10 cellular contexts compared by ENCODE assay signal in genomic region chr9:27377147-27377807, GRCh38.
A peak's percentile ranks its signal among the peaks of the same experiment; 100 is the strongest.
DNase-seq lines count a peak whose midpoint lies in the region; ATAC-seq and TF ChIP-seq lines count a peak whose summit lies in the region.
"Had no signal": no experiment of that assay in that cellular context is flagged by ENCODE, and none has a peak within 500 bp of the region (broad histone marks: within the 10 kb centered on the region; RNA-seq: fewer than 3 reads in every experiment).

No MANE protein-coding gene starts in this region.

- 0 out of 2 replicates have a peak, but pooled peaks have one; percentile 12 for TF ChIP-seq POLR2A in Raji (IDR thresholded peaks at IDR 0.05; ENCODE audit: insufficient read depth, low read depth, low read length)

- peak overlapping the region; percentile 56 for H3K27ac Mint-ChIP-seq in stimulated activated naive B cell treated with anti-CD40 and anti-IgM and Interleukin-4, amounts not matched to agents 10 μg/mL and 1 μg/mL and 100 μg/mL, for 72 hours
- H3K27ac Mint-ChIP-seq: T-helper 2 cell treated with Interferon-gamma antibody and Interleukin-4, amounts not matched to agents 5 μg/mL and 100 μg/mL, for 36 hours had no signal

- no peaks in the 10 kb centered on the region for H3K27me3 Mint-ChIP-seq in stimulated activated naive B cell treated with anti-CD40 and anti-IgM and Interleukin-4, amounts not matched to agents 10 μg/mL and 1 μg/mL and 100 μg/mL, for 72 hours
- H3K27me3 Mint-ChIP-seq: brain had no signal

- DNase-seq in NCI-H510A treated with DMSO at 0.1 percent for 48 hours (lab: John Stamatoyannopoulos, UW) (peak; percentile 2), NCI-H510A (lab: John Stamatoyannopoulos, UW) (no peak), putamen (ENCODE audit: low spot score) (no peak), HuH-7 (ENCODE audit: low spot score) (no peak), epidermal melanocyte (ENCODE audit: insufficient read length, low spot score) (no peak)
- DNase-seq in stimulated activated naive B cell treated with anti-CD40 and anti-IgM and Interleukin-4, amounts not matched to agents 10 μg/mL and 1 μg/mL and 100 μg/mL, for 72 hours, result no peak

- H3K9me3 Mint-ChIP-seq in stimulated activated naive B cell treated with anti-CD40 and anti-IgM and Interleukin-4, amounts not matched to agents 10 μg/mL and 1 μg/mL and 100 μg/mL, for 72 hours, result no peaks in the 10 kb centered on the region
- H3K9me3 Mint-ChIP-seq: brain; T-helper 2 cell treated with Interferon-gamma antibody and Interleukin-4, amounts not matched to agents 5 μg/mL and 100 μg/mL, for 36 hours had no signal

- H3K4me1 Mint-ChIP-seq in stimulated activated naive B cell treated with anti-CD40 and anti-IgM and Interleukin-4, amounts not matched to agents 10 μg/mL and 1 μg/mL and 100 μg/mL, for 72 hours, result peaks cover 51 to 71% of the 10 kb centered on the region in 2 donors

- H3K36me3 Mint-ChIP-seq in stimulated activated naive B cell treated with anti-CD40 and anti-IgM and Interleukin-4, amounts not matched to agents 10 μg/mL and 1 μg/mL and 100 μg/mL, for 72 hours, result no peaks in the 10 kb centered on the region
- H3K36me3 Mint-ChIP-seq: brain had no signal

- peak overlapping the region; percentile 59 to 66 for H3K4me3 Mint-ChIP-seq in stimulated activated naive B cell treated with anti-CD40 and anti-IgM and Interleukin-4, amounts not matched to agents 10 μg/mL and 1 μg/mL and 100 μg/mL, for 72 hours
- H3K4me3 Mint-ChIP-seq: brain; T-helper 2 cell treated with Interferon-gamma antibody and Interleukin-4, amounts not matched to agents 5 μg/mL and 100 μg/mL, for 36 hours had no signal

- ATAC-seq in HG03045 (IDR thresholded peaks at IDR 0.05; ENCODE audit: unreplicated experiment), result peak; percentile 31
- no peak for ATAC-seq in stimulated activated naive B cell treated with anti-CD40 and anti-IgM and Interleukin-4, amounts not matched to agents 10 μg/mL and 1 μg/mL and 100 μg/mL, for 72 hours (replicated peaks)
